Comparison of ENCODE assay signal across 8 cellular contexts in the genomic region with DNA sequence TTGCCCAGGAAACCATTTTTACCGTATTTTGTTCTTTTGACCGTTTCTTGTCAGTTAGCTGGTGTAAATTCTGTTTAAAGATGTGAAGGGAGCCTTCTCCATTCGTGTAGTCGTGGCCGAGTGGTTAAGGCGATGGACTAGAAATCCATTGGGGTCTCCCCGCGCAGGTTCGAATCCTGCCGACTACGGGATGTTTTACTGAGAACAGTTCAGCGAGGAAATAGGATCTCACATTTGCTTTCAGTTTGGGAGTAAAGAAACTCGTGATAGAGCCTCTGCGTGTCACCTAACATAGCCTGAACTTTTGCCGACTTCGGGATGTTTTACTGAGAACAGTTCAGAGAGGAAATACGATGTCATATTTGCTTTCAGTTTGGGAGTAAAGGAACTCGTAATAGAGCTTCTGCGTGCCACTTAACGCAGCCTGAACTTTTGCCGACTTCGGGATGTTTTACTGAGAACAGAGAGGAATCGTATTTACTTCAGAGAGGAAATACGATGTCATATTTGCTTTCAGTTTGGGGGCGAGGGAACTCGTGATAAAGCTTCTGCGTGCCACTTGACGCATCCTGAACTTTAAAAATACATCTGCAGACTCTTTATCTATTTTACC. TPM values are rescaled to one million over a fixed set of nuclear protein-coding genes. Genes with fewer than 3 reads are reported as not detected.
DNase-seq lines count a peak whose midpoint lies in the region; ATAC-seq, FAIRE-seq and TF ChIP-seq lines count a peak whose summit lies in the region.

No MANE protein-coding gene starts in this region.

- CTCF ChIA-PET in activated CD4-positive, alpha-beta T cell treated with anti-CD3 and anti-CD28 coated beads, Interleukin-2, amount 10 ng/mL, durations not matched to agents 7 days and 5 days (lab: Charles Lee), result interaction anchor here (0.6 to 1.9 kb wide), 4 partner anchors 23 to 352 kb away, joined by 3 to 4 read pairs (median 3); no protein-coding TSS in a partner anchor
- CTCF ChIA-PET in HepG2 (lab: Yijun Ruan, JAX; ENCODE audit: low intra/inter-chr PET ratio, low total read pairs), result no interaction called here

- no peaks in the 10 kb centered on the region for H3K9me3 Mint-ChIP-seq in activated CD4-positive, alpha-beta T cell treated with anti-CD3 and anti-CD28 coated beads, Interleukin-2, amount 10 ng/mL, durations not matched to agents 7 days and 5 days

- WGBS in HepG2 (ENCODE audit: low lambda C conversion rate), result under 1% methylated on average over 28 of the region's 28 CpGs

- H4K20me1 ChIP-seq in HepG2 (ENCODE audit: insufficient read depth, low read length), result no peaks in the 10 kb centered on the region

- H3K36me3 ChIP-seq in HepG2 (replicated peaks in 1 of 2; ENCODE audit: control insufficient read depth in 1 of 2, insufficient read depth in 2 of 2, low read length in 2 of 2), result no peaks in the 10 kb centered on the region

- no peaks in the 10 kb centered on the region for H3K9me3 ChIP-seq in HepG2 (ENCODE audit: low read length)

- DNase-seq in Ammon's horn (ENCODE audit: low spot score) (peak; percentile 87), GM19239 (ENCODE audit: insufficient read length, low spot score) (no peak), NCI-H524 (lab: John Stamatoyannopoulos, UW) (peak; percentile 66 to 90), dermis microvascular lymphatic vessel endothelial cell (ENCODE audit: low read depth in 2 of 2) (peak; percentile 85 to 89), HepG2 (ENCODE audit: low spot score) (peak; percentile 87)
- peak; percentile 86 for DNase-seq in activated CD4-positive, alpha-beta T cell treated with anti-CD3 and anti-CD28 coated beads, Interleukin-2, amount 10 ng/mL, durations not matched to agents 7 days and 5 days
- peak; percentile 84 for DNase-seq in stimulated activated CD4-positive, alpha-beta T cell treated with anti-CD3 and anti-CD28 coated beads, Interleukin-4, amount 100 ng/mL, for 1 hour

- intact Hi-C loops in HepG2 (cut with micrococcal nuclease; ENCODE audit: unreplicated experiment), result loop anchor here (1.0 to 10.0 kb wide), 6 partner anchors 24 to 924 kb away; a partner anchor contains a TSS

- no peak overlapping the region for H3K27ac Mint-ChIP-seq in activated CD4-positive, alpha-beta T cell treated with anti-CD3 and anti-CD28 coated beads, Interleukin-2, amount 10 ng/mL, durations not matched to agents 7 days and 5 days

- TF ChIP-seq EP300 in HepG2 (IDR thresholded peaks at IDR 0.05; ENCODE audit: low read depth in 2 of 2, low read length in 2 of 2) (0 out of 4 replicates have a peak, but pooled peaks of 1 of the 2 experiments have one; percentile 29), HepG2 (CRISPR knock-in tag; IDR thresholded peaks at IDR 0.05; ENCODE audit: borderline replicate concordance) (no peak)

- H3K9ac ChIP-seq in HepG2 (ENCODE audit: insufficient read depth, low read depth, low read length), result peak overlapping the region; percentile 77

- peak overlapping the region; percentile 74 for H3K27ac ChIP-seq in HepG2 (ENCODE audit: extremely low read length, insufficient read depth, low read length)

- H3K4me3 Mint-ChIP-seq in activated CD4-positive, alpha-beta T cell treated with anti-CD3 and anti-CD28 coated beads, Interleukin-2, amount 10 ng/mL, durations not matched to agents 7 days and 5 days, result no peak overlapping the region

- H3K4me2 ChIP-seq in HepG2 (ENCODE audit: low read depth, low read length), result peak overlapping the region; percentile 83

- peak overlapping the region; percentile 80 to 87 (median 81) for H3K4me3 ChIP-seq in HepG2 (replicated peaks in 1 of 3; ENCODE audit: insufficient read depth in 1 of 3, low read depth in 2 of 3, low read length in 3 of 3)

- peak; percentile 61 for ATAC-seq in HG03439 (IDR thresholded peaks at IDR 0.05; ENCODE audit: unreplicated experiment)
- ATAC-seq in HepG2, result peak; percentile 87

- BruUV-seq in HepG2 (replicated peaks; lab: Mats Ljungman, UMichigan), result no TSS peak

- H3K36me3 Mint-ChIP-seq in activated CD4-positive, alpha-beta T cell treated with anti-CD3 and anti-CD28 coated beads, Interleukin-2, amount 10 ng/mL, durations not matched to agents 7 days and 5 days (ENCODE audit: low read depth), result peaks cover 2% of the 10 kb centered on the region

- no peaks in the 10 kb centered on the region for H3K79me2 ChIP-seq in HepG2 (ENCODE audit: insufficient read depth, low read length)

- in situ Hi-C loops in HepG2 (cut with HindIII; ENCODE audit: extremely low pct_ligation_motif_present, low pct_unique_long_range_greater_than_20kb), result no loop called here

- 0 out of 4 replicates have a peak, but pooled peaks of 1 of the 2 experiments have one; percentile 17 for TF ChIP-seq POLR2A in HepG2 (IDR thresholded peaks at IDR 0.05; ENCODE audit: insufficient read depth in 1 of 2, low read depth in 2 of 2, low read length in 2 of 2)

- peaks cover 33% of the 10 kb centered on the region for H3K4me1 ChIP-seq in HepG2 (ENCODE audit: insufficient read depth, low read length)

- H3K27me3 ChIP-seq in HepG2 (ENCODE audit: control insufficient read depth in 1 of 2, insufficient read depth in 2 of 2, low read length in 2 of 2), result no peaks in the 10 kb centered on the region; a peak in 1 of 5 replicates

- peak overlapping the region; percentile 97 for H2AFZ ChIP-seq in HepG2 (ENCODE audit: low read length)

- POLR2A ChIA-PET in activated CD4-positive, alpha-beta T cell treated with anti-CD3 and anti-CD28 coated beads, Interleukin-2, amount 10 ng/mL, durations not matched to agents 7 days and 5 days (lab: Charles Lee), result interaction anchor here (0.9 kb wide), 1 partner anchor 21 kb away, joined by 4 read pairs; no protein-coding TSS in a partner anchor
- POLR2A ChIA-PET in HepG2 (lab: Yijun Ruan, JAX), result interaction anchor here (1.0 to 1.6 kb wide), 2 partner anchors 17 to 27 kb away, joined by 3 to 4 read pairs; no protein-coding TSS in a partner anchor

- TF ChIP-seq RAD21 in HepG2 (CRISPR knock-in tag; IDR thresholded peaks at IDR 0.05), result no peak; the same call in 1 of the 2 replicates

- peaks cover 12% of the 10 kb centered on the region for H3K27me3 Mint-ChIP-seq in activated CD4-positive, alpha-beta T cell treated with anti-CD3 and anti-CD28 coated beads, Interleukin-2, amount 10 ng/mL, durations not matched to agents 7 days and 5 days

- peaks cover 2% of the 10 kb centered on the region for H3K4me1 Mint-ChIP-seq in activated CD4-positive, alpha-beta T cell treated with anti-CD3 and anti-CD28 coated beads, Interleukin-2, amount 10 ng/mL, durations not matched to agents 7 days and 5 days

- TF ChIP-seq CTCF in HepG2 (CRISPR knock-in tag; IDR thresholded peaks at IDR 0.05), result 0 out of 2 replicates have a peak, but pooled peaks have one; percentile 12

- peak; percentile 95 for FAIRE-seq in GM19239 (lab: Jason Lieb, UNC)
- FAIRE-seq in HepG2 (lab: Jason Lieb, UNC), result peak; percentile 60

TF ChIP-seq in HepG2, 621 proteins besides CTCF, POLR2A, EP300 and RAD21 (continues in another document):
- TF ChIP-seq ZNF629 (CRISPR knock-in tag; conservative IDR thresholded peaks at IDR 0.05) (peak; percentile 86), SNAI1 (CRISPR knock-in tag; IDR thresholded peaks at IDR 0.05; ENCODE audit: borderline replicate concordance) (0 out of 2 replicates have a peak, but pooled peaks have one; percentile 21), RBM39 (IDR thresholded peaks at IDR 0.05; ENCODE audit: low read depth, low read length, poor library complexity, severe bottlenecking) (no peak), RFXAP (CRISPR knock-in tag; IDR thresholded peaks at IDR 0.05; ENCODE audit: borderline replicate concordance) (peak; percentile 59)

RNA-seq across cellular contexts. Expression of a gene that starts 5.9 kb away (rescaled TPM):
- 10 to 100 TPM; 14.4 to 16.8 TPM for total RNA-seq in activated CD4-positive, alpha-beta T cell treated with anti-CD3 and anti-CD28 coated beads, Interleukin-2, amount 10 ng/mL, durations not matched to agents 7 days and 5 days
- total RNA-seq in dermis microvascular lymphatic vessel endothelial cell (4.4 and 4.7 TPM in 2 replicates), HepG2 (2016; rRNA removed; fragmentation: Illumina TruSeq; extraction: Trizol) (10.1 and 16.3 TPM in 2 replicates)
- total RNA-seq in HepG2 (2016; cell fraction: cytosol; rRNA removed; fragmentation: Illumina TruSeq; extraction: Trizol; ENCODE audit: low read depth), result 1.7 and 2.1 TPM in 2 replicates
- total RNA-seq in HepG2 (2016; cell fraction: insoluble cytoplasmic fraction; rRNA removed; fragmentation: Illumina TruSeq; extraction: Trizol), result 9.5 and 17.4 TPM in 2 replicates
- total RNA-seq in HepG2 (2016; cell fraction: membrane; rRNA removed; fragmentation: Illumina TruSeq; extraction: Trizol), result 5.1 and 6.1 TPM in 2 replicates
- total RNA-seq in HepG2 (2016; cell fraction: nucleus; rRNA removed; fragmentation: Illumina TruSeq; extraction: Trizol), result 6.2 and 7.3 TPM in 2 replicates
- polyA plus RNA-seq in HepG2 (2011; rRNA removed), result 2.0 and 2.1 TPM in 2 replicates
- 0.93 and 1.5 TPM in 2 replicates for polyA plus RNA-seq in HepG2 (2011; cell fraction: cytosol; rRNA removed)
- 1.3 and 1.8 TPM in 2 replicates for polyA plus RNA-seq in HepG2 (2011; cell fraction: nucleus; rRNA removed)
- 2.5 and 3.2 TPM in 2 replicates for polyA plus RNA-seq in HepG2 (2012)
- polyA plus RNA-seq in HepG2 (2016; cell fraction: cytosol; fragmentation: Illumina TruSeq; extraction: Trizol; ENCODE audit: low read depth), result 0.42 and 0.44 TPM in 2 replicates
- 9.4 and 9.9 TPM in 2 replicates for polyA plus RNA-seq in HepG2 (2016; cell fraction: insoluble cytoplasmic fraction; fragmentation: Illumina TruSeq; extraction: Trizol; ENCODE audit: low read depth)
- polyA plus RNA-seq in HepG2 (2016; cell fraction: membrane; fragmentation: Illumina TruSeq; extraction: Trizol; ENCODE audit: low read depth), result 1.1 and 1.2 TPM in 2 replicates
- 5.7 and 6.6 TPM in 2 replicates for polyA plus RNA-seq in HepG2 (2016; cell fraction: nucleus; fragmentation: Illumina TruSeq; extraction: Trizol; ENCODE audit: insufficient read depth, low read depth)
- polyA minus RNA-seq in HepG2 (2011; rRNA and poly(A)+ RNA removed; ENCODE audit: low replicate concordance), result 1.1 and 4.3 TPM in 2 replicates
- 2.6 and 3.4 TPM in 2 replicates for polyA minus RNA-seq in HepG2 (2011; cell fraction: cytosol; rRNA and poly(A)+ RNA removed)
- 8.9 and 10.2 TPM in 2 replicates for polyA minus RNA-seq in HepG2 (2011; cell fraction: nucleus; rRNA and poly(A)+ RNA removed)
